1 cellular context compared by ENCODE assay signal in genomic region chr10:113403900-113404299, GRCh38.
TF ChIP-seq lines count a peak whose summit lies in the region.

No MANE protein-coding gene starts in this region.

TF ChIP-seq in GM23338, 12 proteins besides CTCF, POLR2A, EP300 and RAD21 (continued from another document):
- TF ChIP-seq, protein P1, sequence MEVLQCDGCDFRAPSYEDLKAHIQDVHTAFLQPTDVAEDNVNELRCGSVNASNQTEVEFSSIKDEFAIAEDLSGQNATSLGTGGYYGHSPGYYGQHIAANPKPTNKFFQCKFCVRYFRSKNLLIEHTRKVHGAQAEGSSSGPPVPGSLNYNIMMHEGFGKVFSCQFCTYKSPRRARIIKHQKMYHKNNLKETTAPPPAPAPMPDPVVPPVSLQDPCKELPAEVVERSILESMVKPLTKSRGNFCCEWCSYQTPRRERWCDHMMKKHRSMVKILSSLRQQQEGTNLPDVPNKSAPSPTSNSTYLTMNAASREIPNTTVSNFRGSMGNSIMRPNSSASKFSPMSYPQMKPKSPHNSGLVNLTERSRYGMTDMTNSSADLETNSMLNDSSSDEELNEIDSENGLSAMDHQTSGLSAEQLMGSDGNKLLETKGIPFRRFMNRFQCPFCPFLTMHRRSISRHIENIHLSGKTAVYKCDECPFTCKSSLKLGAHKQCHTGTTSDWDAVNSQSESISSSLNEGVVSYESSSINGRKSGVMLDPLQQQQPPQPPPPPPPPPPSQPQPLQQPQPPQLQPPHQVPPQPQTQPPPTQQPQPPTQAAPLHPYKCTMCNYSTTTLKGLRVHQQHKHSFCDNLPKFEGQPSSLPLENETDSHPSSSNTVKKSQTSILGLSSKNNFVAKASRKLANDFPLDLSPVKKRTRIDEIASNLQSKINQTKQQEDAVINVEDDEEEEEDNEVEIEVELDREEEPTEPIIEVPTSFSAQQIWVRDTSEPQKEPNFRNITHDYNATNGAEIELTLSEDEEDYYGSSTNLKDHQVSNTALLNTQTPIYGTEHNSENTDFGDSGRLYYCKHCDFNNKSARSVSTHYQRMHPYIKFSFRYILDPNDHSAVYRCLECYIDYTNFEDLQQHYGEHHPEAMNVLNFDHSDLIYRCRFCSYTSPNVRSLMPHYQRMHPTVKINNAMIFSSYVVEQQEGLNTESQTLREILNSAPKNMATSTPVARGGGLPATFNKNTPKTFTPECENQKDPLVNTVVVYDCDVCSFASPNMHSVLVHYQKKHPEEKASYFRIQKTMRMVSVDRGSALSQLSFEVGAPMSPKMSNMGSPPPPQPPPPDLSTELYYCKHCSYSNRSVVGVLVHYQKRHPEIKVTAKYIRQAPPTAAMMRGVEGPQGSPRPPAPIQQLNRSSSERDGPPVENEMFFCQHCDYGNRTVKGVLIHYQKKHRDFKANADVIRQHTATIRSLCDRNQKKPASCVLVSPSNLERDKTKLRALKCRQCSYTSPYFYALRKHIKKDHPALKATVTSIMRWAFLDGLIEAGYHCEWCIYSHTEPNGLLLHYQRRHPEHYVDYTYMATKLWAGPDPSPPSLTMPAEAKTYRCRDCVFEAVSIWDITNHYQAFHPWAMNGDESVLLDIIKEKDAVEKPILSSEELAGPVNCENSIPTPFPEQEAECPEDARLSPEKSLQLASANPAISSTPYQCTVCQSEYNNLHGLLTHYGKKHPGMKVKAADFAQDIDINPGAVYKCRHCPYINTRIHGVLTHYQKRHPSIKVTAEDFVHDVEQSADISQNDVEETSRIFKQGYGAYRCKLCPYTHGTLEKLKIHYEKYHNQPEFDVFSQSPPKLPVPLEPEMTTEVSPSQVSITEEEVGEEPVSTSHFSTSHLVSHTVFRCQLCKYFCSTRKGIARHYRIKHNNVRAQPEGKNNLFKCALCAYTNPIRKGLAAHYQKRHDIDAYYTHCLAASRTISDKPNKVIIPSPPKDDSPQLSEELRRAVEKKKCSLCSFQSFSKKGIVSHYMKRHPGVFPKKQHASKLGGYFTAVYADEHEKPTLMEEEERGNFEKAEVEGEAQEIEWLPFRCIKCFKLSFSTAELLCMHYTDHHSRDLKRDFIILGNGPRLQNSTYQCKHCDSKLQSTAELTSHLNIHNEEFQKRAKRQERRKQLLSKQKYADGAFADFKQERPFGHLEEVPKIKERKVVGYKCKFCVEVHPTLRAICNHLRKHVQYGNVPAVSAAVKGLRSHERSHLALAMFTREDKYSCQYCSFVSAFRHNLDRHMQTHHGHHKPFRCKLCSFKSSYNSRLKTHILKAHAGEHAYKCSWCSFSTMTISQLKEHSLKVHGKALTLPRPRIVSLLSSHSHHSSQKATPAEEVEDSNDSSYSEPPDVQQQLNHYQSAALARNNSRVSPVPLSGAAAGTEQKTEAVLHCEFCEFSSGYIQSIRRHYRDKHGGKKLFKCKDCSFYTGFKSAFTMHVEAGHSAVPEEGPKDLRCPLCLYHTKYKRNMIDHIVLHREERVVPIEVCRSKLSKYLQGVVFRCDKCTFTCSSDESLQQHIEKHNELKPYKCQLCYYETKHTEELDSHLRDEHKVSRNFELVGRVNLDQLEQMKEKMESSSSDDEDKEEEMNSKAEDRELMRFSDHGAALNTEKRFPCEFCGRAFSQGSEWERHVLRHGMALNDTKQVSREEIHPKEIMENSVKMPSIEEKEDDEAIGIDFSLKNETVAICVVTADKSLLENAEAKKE (CRISPR knock-in tag; IDR thresholded peaks at IDR 0.05): no peak
- TF ChIP-seq CREB1 (CRISPR knock-in tag; IDR thresholded peaks at IDR 0.05; ENCODE audit: low read depth) (no peak), REST (IDR thresholded peaks at IDR 0.05; ENCODE audit: unreplicated experiment) (no peak), NANOG (IDR thresholded peaks at IDR 0.05; ENCODE audit: borderline replicate concordance) (no peak), EZH2 (IDR thresholded peaks at IDR 0.05; ENCODE audit: low read depth, unreplicated experiment) (no peak), STAT1 (IDR thresholded peaks at IDR 0.05; ENCODE audit: unreplicated experiment) (no peak), EZH2phosphoT487 (IDR thresholded peaks at IDR 0.05; ENCODE audit: unreplicated experiment) (no peak), JUNB (IDR thresholded peaks at IDR 0.05; ENCODE audit: unreplicated experiment) (no peak)
